8 cellular contexts compared by ENCODE assay signal in the genomic region with DNA sequence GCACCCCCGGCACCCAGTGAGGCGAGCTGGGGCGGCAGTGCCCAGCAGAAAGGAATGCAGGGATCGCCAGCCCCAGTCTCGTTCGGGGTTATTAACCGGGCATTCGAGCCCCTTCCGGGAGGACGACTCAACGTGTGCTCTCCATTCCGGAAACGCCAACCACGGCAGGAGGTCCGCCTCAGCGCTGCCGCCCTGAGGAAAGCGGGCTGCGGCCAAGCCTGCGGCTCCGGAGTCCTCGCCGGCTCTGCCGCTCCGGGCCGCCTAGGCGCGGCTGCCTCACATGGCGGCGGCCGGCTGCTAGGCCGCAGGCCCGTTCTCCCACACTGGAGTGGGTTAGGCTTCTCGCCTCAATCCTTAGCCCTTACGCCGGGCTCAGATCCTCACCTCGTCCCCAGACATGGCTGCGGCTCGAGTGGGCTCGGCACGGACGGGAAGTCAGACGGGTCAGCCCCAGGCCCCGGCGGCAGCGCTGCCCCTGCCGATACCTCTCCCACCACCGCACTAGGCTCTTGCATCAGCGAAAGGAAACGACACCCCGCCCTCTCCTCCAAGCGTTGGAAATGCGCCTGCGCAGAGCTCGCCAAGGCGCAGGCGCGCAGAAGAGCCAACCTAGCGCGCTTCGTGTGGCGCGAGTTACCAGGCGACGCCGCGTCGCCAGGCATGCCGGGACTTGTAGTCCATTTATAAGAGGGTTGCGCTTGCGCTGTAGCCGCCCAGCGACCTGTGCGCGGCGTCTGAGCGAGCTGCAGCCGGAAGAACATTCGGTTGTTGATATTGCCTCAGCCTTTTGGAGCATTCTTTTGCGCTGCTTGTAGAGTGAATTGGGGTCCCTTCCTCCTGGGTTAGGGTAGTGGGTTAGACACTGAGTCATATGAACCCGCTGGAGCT. TPM values are rescaled to one million over a fixed set of nuclear protein-coding genes. Genes with fewer than 3 reads are reported as not detected.
DNase-seq lines count a peak whose midpoint lies in the region; ATAC-seq, FAIRE-seq and TF ChIP-seq lines count a peak whose summit lies in the region.

A gene with protein sequence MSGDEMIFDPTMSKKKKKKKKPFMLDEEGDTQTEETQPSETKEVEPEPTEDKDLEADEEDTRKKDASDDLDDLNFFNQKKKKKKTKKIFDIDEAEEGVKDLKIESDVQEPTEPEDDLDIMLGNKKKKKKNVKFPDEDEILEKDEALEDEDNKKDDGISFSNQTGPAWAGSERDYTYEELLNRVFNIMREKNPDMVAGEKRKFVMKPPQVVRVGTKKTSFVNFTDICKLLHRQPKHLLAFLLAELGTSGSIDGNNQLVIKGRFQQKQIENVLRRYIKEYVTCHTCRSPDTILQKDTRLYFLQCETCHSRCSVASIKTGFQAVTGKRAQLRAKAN (minus strand): TSS at position 532 of the 888 bp plus-strand sequence. CDS start 133 bp downstream, at position 399.

- H3K4me2 ChIP-seq in keratinocyte (ENCODE audit: control insufficient read depth, extremely low read depth, insufficient read depth, low read depth, low read length): peak within 1 kb of the TSS; percentile 97

- H2AFZ ChIP-seq in keratinocyte (ENCODE audit: control insufficient read depth, low read length): peak within 1 kb of the TSS; percentile 98

- peak; percentile 88 for ATAC-seq in HG03432 (IDR thresholded peaks at IDR 0.05; ENCODE audit: unreplicated experiment)

- H3K4me3 ChIP-seq in keratinocyte (ENCODE audit: control insufficient read depth in 2 of 3, extremely low read depth in 1 of 3, insufficient read depth in 2 of 3, low read depth in 1 of 3, low read length in 3 of 3): peak within 1 kb of the TSS; percentile 90 to 99 (median 98)

- FAIRE-seq in keratinocyte (lab: Jason Lieb, UNC): peak; percentile 69

- H3K9ac ChIP-seq in keratinocyte (ENCODE audit: control insufficient read depth, extremely low read depth, insufficient read depth, low read length): peak within 1 kb of the TSS; percentile 99

- TF ChIP-seq CTCF in keratinocyte (optimal IDR thresholded peaks at IDR 0.05 in 1 of 3, IDR thresholded peaks at IDR 0.05 in 1 of 3, conservative IDR thresholded peaks at IDR 0.05 in 1 of 3; ENCODE audit: extremely low read depth in 1 of 3, insufficient read depth in 2 of 3, low read length in 3 of 3): no peak

- no peaks in the 10 kb centered on the region for H3K9me3 ChIP-seq in keratinocyte (ENCODE audit: control insufficient read depth, low read depth, low read length)

- dilution Hi-C loops in keratinocyte (cut with MboI; ENCODE audit: extremely low pct_ligation_motif_present, low sequenced_read_pairs): no loop called here

- peak; percentile 99 for DNase-seq in AG20443 (ENCODE audit: low spot score)
- peak; percentile 92 for DNase-seq in NCI-H510A (lab: John Stamatoyannopoulos, UW)
- DNase-seq in activated CD4-positive, alpha-beta T cell treated with anti-CD3 and anti-CD28 coated beads for 1 hour: peak; percentile 93
- peak; percentile 95 for DNase-seq in cerebellum (ENCODE audit: low spot score)
- DNase-seq in keratinocyte (ENCODE audit: low read depth, low spot score): peak; percentile 97
- peak; percentile 85 to 91 for DNase-seq in stimulated activated CD4-positive, alpha-beta T cell treated with anti-CD3 and anti-CD28 coated beads, Interleukin-15, amount 100 ng/mL, for 1 hour (ENCODE audit: low read depth in 1 of 2, low spot score in 1 of 2)

- peaks cover 0 to 25% of the 10 kb centered on the region in 2 experiments for H3K36me3 ChIP-seq in keratinocyte (ENCODE audit: control insufficient read depth in 2 of 2, extremely low read depth in 1 of 2, insufficient read depth in 2 of 2, low read length in 2 of 2)

- H4K20me1 ChIP-seq in keratinocyte (ENCODE audit: control insufficient read depth, extremely low read depth, insufficient read depth, low read length): peaks cover 39% of the 10 kb centered on the region

- peaks cover 24% of the 10 kb centered on the region for H3K4me1 ChIP-seq in keratinocyte (ENCODE audit: control insufficient read depth, extremely low read depth, insufficient read depth, low read length)

- H3K9me1 ChIP-seq in keratinocyte (ENCODE audit: control insufficient read depth, extremely low read depth, insufficient read depth, low read length): peaks cover 4% of the 10 kb centered on the region

- no peaks in the 10 kb centered on the region for H3K27me3 ChIP-seq in keratinocyte (ENCODE audit: control insufficient read depth, extremely low read depth, insufficient read depth, low read length)

- peak; percentile 88 for TF ChIP-seq POLR2A in GM19099 (IDR thresholded peaks at IDR 0.05; ENCODE audit: extremely low read depth, insufficient read length, low read depth)

- peak within 1 kb of the TSS; percentile 94 for H3K27ac ChIP-seq in keratinocyte (ENCODE audit: control insufficient read depth, insufficient read depth, low read length)

- H3K79me2 ChIP-seq in keratinocyte (ENCODE audit: control insufficient read depth, insufficient read depth, low read length): peaks cover 51% of the 10 kb centered on the region

RNA-seq across cellular contexts. Expression of the gene that starts here (rescaled TPM):
- total RNA-seq in cerebellum: 27.2 TPM
- polyA plus RNA-seq in keratinocyte: 78.8 to 131 TPM (median 95.2 TPM) in 3 replicates
- 331 TPM for polyA plus RNA-seq in keratinocyte (2011; ENCODE audit: low read depth)
- polyA plus RNA-seq in keratinocyte (2011; cell fraction: cytosol; rRNA removed): 94.1 and 149 TPM in 2 replicates
- polyA plus RNA-seq in keratinocyte (2011; cell fraction: nucleus; rRNA removed): 52.4 and 72.8 TPM in 2 replicates
- polyA plus RNA-seq in keratinocyte (2012; ENCODE audit: low replicate concordance): 115 and 164 TPM in 2 replicates
- polyA minus RNA-seq in keratinocyte: 9.2 to 29.5 TPM (median 24.8 TPM) in 3 replicates
- polyA minus RNA-seq in keratinocyte (2011; cell fraction: cytosol; rRNA and poly(A)+ RNA removed): 56.8 TPM
- polyA minus RNA-seq in keratinocyte (2011; cell fraction: nucleus; rRNA and poly(A)+ RNA removed): 9.9 and 19.2 TPM in 2 replicates

Comparison
In these comparisons a context has a peak if more than half of its experiments do, and no peak if none do; other contexts are left out.
1. Peak in every context shown above with its lines: DNase-seq, ATAC-seq, H3K4me3 ChIP-seq and H3K27ac ChIP-seq.